In genomic region chr13:48000559-48001126, GRCh38 we compare ENCODE assay signal across 1 cellular context.
TF ChIP-seq lines count a peak whose summit lies in the region.

No MANE protein-coding gene starts in this region.

TF ChIP-seq in H1, 55 proteins besides CTCF, POLR2A, EP300 and RAD21 (continued from another document):
- TF ChIP-seq USF2 (IDR thresholded peaks at IDR 0.05; ENCODE audit: low read length), result no peak
- TF ChIP-seq RFX5 (IDR thresholded peaks at IDR 0.05; ENCODE audit: borderline replicate concordance, low read depth, low read length), result no peak
- TF ChIP-seq JUN (IDR thresholded peaks at IDR 0.05; ENCODE audit: low read depth, low read length), result no peak
